ENCODE assay signal across 8 cellular contexts in the genomic region with DNA sequence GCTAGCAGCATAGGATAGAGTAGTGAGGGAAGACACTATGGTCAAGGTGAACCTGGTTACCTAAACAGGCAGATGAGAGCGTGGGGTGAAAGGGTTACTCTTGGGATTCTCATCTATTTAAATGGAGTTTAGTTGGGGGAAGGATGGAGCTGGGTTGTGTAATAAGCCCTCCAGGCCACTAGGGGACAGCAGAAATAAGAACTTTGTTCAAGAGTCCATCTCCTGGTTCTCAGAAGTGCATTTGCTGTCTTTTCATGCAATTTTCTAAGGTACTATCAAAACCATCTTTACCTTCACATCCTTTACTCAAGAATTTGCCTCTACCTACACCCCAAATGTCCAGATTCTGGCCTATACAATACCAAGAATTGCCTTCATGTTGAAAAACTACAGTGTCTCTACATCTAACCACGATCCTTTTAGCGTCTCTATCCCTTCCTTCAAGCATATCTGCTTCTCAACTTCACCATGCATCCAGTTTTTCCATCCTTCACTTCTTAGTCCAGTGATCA. TPM values are rescaled to one million over a fixed set of nuclear protein-coding genes. Genes with fewer than 3 reads are reported as not detected.
DNase-seq lines count a peak whose midpoint lies in the region; ATAC-seq, FAIRE-seq and TF ChIP-seq lines count a peak whose summit lies in the region.

No MANE protein-coding gene starts in this region.

- no peak for TF ChIP-seq EP300 in A549 (IDR thresholded peaks at IDR 0.05)

- intact Hi-C loops in gastrocnemius medialis (cut with DNase I; ENCODE audit: low total_unique reads) = no loop called here

- no peak overlapping the region for H3K4me2 ChIP-seq in A549

- H3K36me3 ChIP-seq in SJCRH30 (no peaks in the 10 kb centered on the region), gastrocnemius medialis (no peaks in the 10 kb centered on the region)

- TF ChIP-seq POLR2A in A549 (IDR thresholded peaks at IDR 0.05; ENCODE audit: low read length) (no peak), erythroblast (IDR thresholded peaks at IDR 0.05; ENCODE audit: low read length) (no peak), gastrocnemius medialis (IDR thresholded peaks at IDR 0.05) (no peak)

- DNase-seq in A549 (ENCODE audit: low read depth in 1 of 2, low spot score in 1 of 2) (peak; percentile 31 to 51), GM13976 (ENCODE audit: low spot score) (no peak), SJCRH30 (peak; percentile 9 to 49), erythroblast (lab: John Stamatoyannopoulos, UW) (peak; percentile 43 to 57), gastrocnemius medialis (no peak), NCI-H187 (lab: John Stamatoyannopoulos, UW) (no peak)
- DNase-seq in effector CD8-positive, alpha-beta T cell (lab: John Stamatoyannopoulos, UW) = no peak

- no peak overlapping the region for H3K4me3 ChIP-seq in A549
- H3K4me3 ChIP-seq in SJCRH30 = peak overlapping the region; percentile 25; the same call in 1 of the 2 replicates
- H3K4me3 ChIP-seq in gastrocnemius medialis = no peak overlapping the region

- POLR2A ChIA-PET in A549 (lab: Yijun Ruan, JAX) = no interaction called here

- H3K27me3 ChIP-seq in SJCRH30 (no peaks in the 10 kb centered on the region), gastrocnemius medialis (no peaks in the 10 kb centered on the region)

- peak in 1 of 2 experiments; percentile 53; a peak in 2 of 6 replicates for ATAC-seq in A549
- no peak for ATAC-seq in HG03039 (IDR thresholded peaks at IDR 0.05; ENCODE audit: unreplicated experiment)
- ATAC-seq in gastrocnemius medialis = no peak

- no peaks in the 10 kb centered on the region for H3K4me1 ChIP-seq in A549
- no peaks in the 10 kb centered on the region for H3K4me1 ChIP-seq in SJCRH30
- no peaks in the 10 kb centered on the region for H3K4me1 ChIP-seq in gastrocnemius medialis

- peak; percentile 13; the same call in 1 of the 3 replicates for TF ChIP-seq CTCF in A549 (IDR thresholded peaks at IDR 0.05)
- peak; percentile 43 for TF ChIP-seq CTCF in GM13976 (IDR thresholded peaks at IDR 0.05; ENCODE audit: borderline replicate concordance, control extremely low read depth, extremely low read depth, insufficient read depth, missing control alignments)
- peak in 1 of 5 experiments; percentile 10 for TF ChIP-seq CTCF in gastrocnemius medialis (IDR thresholded peaks at IDR 0.05 in 4 of 5, conservative IDR thresholded peaks at IDR 0.05 in 1 of 5)

- 33% methylated on average over 3 of the region's 3 CpGs for WGBS in A549 (ENCODE audit: missing lambda C conversion rate)

- H3K27ac ChIP-seq in A549 (no peak overlapping the region), SJCRH30 (no peak overlapping the region), gastrocnemius medialis (no peak overlapping the region)

- CTCF ChIA-PET in A549 (lab: Yijun Ruan, JAX) = interaction anchor here (0.7 to 1.5 kb wide), 6 partner anchors 11 to 1212 kb away, joined by 3 to 4 read pairs (median 3); no protein-coding TSS in a partner anchor

- FAIRE-seq in A549 (lab: Jason Lieb, UNC) = no peak

- H3K9me3 ChIP-seq in A549 (no peaks in the 10 kb centered on the region; the same call in 2 of the 3 replicates), SJCRH30 (replicated peaks) (no peaks in the 10 kb centered on the region), gastrocnemius medialis (no peaks in the 10 kb centered on the region)

- TF ChIP-seq RAD21 in A549 (conservative IDR thresholded peaks at IDR 0.05 in 1 of 2, IDR thresholded peaks at IDR 0.05 in 1 of 2) = no peak

- in situ Hi-C loops in GM13976 (cut with MboI; ENCODE audit: low sequenced_read_pairs, unreplicated experiment) (no loop called here), gastrocnemius medialis (cut with MboI; ENCODE audit: low sequenced_read_pairs in 4 of 4) (loop anchor here in 2 of 4 donors (10.0 kb wide), 1 partner anchor 194 kb away; no protein-coding TSS in a partner anchor)

TF ChIP-seq in A549, 52 proteins besides CTCF, POLR2A, EP300 and RAD21:
- TF ChIP-seq ZNF302 (CRISPR knock-in tag; IDR thresholded peaks at IDR 0.05) (no peak), NPAS2 (CRISPR knock-in tag; IDR thresholded peaks at IDR 0.05; ENCODE audit: borderline replicate concordance) (no peak), HDAC2 (IDR thresholded peaks at IDR 0.05) (no peak), GATA3 (IDR thresholded peaks at IDR 0.05; ENCODE audit: borderline replicate concordance) (no peak), CHD2 (IDR thresholded peaks at IDR 0.05; ENCODE audit: low read length, partially characterized antibody) (no peak), MYC (IDR thresholded peaks at IDR 0.05; ENCODE audit: borderline replicate concordance, low read length) (no peak), PHF8 (IDR thresholded peaks at IDR 0.05; ENCODE audit: borderline replicate concordance, low read depth) (no peak), MAFK (IDR thresholded peaks at IDR 0.05; ENCODE audit: partially characterized antibody) (no peak), TFCP2L1 (CRISPR knock-in tag; IDR thresholded peaks at IDR 0.05) (no peak), TP53 (CRISPR knock-in tag; IDR thresholded peaks at IDR 0.05) (no peak), RNF2 (IDR thresholded peaks at IDR 0.05; ENCODE audit: borderline replicate concordance, low read depth) (no peak), POLR2AphosphoS2 (conservative IDR thresholded peaks at IDR 0.05; ENCODE audit: low read length) (no peak), FOXS1 (CRISPR knock-in tag; IDR thresholded peaks at IDR 0.05) (no peak)
- TF ChIP-seq, protein P1, sequence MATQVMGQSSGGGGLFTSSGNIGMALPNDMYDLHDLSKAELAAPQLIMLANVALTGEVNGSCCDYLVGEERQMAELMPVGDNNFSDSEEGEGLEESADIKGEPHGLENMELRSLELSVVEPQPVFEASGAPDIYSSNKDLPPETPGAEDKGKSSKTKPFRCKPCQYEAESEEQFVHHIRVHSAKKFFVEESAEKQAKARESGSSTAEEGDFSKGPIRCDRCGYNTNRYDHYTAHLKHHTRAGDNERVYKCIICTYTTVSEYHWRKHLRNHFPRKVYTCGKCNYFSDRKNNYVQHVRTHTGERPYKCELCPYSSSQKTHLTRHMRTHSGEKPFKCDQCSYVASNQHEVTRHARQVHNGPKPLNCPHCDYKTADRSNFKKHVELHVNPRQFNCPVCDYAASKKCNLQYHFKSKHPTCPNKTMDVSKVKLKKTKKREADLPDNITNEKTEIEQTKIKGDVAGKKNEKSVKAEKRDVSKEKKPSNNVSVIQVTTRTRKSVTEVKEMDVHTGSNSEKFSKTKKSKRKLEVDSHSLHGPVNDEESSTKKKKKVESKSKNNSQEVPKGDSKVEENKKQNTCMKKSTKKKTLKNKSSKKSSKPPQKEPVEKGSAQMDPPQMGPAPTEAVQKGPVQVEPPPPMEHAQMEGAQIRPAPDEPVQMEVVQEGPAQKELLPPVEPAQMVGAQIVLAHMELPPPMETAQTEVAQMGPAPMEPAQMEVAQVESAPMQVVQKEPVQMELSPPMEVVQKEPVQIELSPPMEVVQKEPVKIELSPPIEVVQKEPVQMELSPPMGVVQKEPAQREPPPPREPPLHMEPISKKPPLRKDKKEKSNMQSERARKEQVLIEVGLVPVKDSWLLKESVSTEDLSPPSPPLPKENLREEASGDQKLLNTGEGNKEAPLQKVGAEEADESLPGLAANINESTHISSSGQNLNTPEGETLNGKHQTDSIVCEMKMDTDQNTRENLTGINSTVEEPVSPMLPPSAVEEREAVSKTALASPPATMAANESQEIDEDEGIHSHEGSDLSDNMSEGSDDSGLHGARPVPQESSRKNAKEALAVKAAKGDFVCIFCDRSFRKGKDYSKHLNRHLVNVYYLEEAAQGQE (IDR thresholded peaks at IDR 0.05) = no peak
- TF ChIP-seq, protein P2, sequence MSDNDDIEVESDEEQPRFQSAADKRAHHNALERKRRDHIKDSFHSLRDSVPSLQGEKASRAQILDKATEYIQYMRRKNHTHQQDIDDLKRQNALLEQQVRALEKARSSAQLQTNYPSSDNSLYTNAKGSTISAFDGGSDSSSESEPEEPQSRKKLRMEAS (IDR thresholded peaks at IDR 0.05) = no peak
- TF ChIP-seq, protein P3, sequence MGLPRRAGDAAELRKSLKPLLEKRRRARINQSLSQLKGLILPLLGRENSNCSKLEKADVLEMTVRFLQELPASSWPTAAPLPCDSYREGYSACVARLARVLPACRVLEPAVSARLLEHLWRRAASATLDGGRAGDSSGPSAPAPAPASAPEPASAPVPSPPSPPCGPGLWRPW (IDR thresholded peaks at IDR 0.05) = no peak
- TF ChIP-seq, protein P4, sequence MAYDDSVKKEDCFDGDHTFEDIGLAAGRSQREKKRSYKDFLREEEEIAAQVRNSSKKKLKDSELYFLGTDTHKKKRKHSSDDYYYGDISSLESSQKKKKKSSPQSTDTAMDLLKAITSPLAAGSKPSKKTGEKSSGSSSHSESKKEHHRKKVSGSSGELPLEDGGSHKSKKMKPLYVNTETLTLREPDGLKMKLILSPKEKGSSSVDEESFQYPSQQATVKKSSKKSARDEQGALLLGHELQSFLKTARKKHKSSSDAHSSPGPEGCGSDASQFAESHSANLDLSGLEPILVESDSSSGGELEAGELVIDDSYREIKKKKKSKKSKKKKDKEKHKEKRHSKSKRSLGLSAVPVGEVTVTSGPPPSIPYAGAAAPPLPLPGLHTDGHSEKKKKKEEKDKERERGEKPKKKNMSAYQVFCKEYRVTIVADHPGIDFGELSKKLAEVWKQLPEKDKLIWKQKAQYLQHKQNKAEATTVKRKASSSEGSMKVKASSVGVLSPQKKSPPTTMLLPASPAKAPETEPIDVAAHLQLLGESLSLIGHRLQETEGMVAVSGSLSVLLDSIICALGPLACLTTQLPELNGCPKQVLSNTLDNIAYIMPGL (CRISPR knock-in tag; IDR thresholded peaks at IDR 0.05; ENCODE audit: borderline replicate concordance) = no peak

RNA-seq across cellular contexts. Expression of a gene that starts 28.0 kb away (rescaled TPM):
- polyA plus RNA-seq in A549 (2011; rRNA removed) (not detected in 2 replicates), A549 (2017; fragmentation: RNase III; extraction: RNeasy Plus Mini Kit Qiagen cat#74134 plus additional on column Dnase treatment) (not detected in 3 replicates)
- polyA plus RNA-seq in A549 (2012; cell fraction: cytosol; rRNA removed) = not detected in 2 replicates
- polyA plus RNA-seq in A549 (2012; cell fraction: nucleus; rRNA removed) = not detected in 2 replicates
- polyA minus RNA-seq in A549 (2011; rRNA and poly(A)+ RNA removed) = not detected in 2 replicates
- total RNA-seq in SJCRH30 (2014; rRNA removed; shearing (Covaris generic)) = not detected in 2 replicates
- not detected for total RNA-seq in gastrocnemius medialis

RNA-seq across cellular contexts. Expression of a gene that starts 39.5 kb away (rescaled TPM):
- polyA plus RNA-seq in A549 (2011; rRNA removed) = not detected in 2 replicates
- not detected in 2 replicates for polyA plus RNA-seq in A549 (2012; cell fraction: cytosol; rRNA removed)
- polyA plus RNA-seq in A549 (2012; cell fraction: nucleus; rRNA removed) = not detected in 2 replicates
- polyA plus RNA-seq in A549 (2017; fragmentation: RNase III; extraction: RNeasy Plus Mini Kit Qiagen cat#74134 plus additional on column Dnase treatment) = not detected in 3 replicates
- polyA minus RNA-seq in A549 (2011; rRNA and poly(A)+ RNA removed) = not detected in 2 replicates
- not detected in 2 replicates for total RNA-seq in SJCRH30 (2014; rRNA removed; shearing (Covaris generic))
- total RNA-seq in gastrocnemius medialis = 1 to 10 TPM in 2 of 4 donors, under 1 TPM in 2; 0.10 to 1.1 (median 0.87) TPM

Comparison
In these comparisons a context has a peak if more than half of its experiments do, and no peak if none do; other contexts are left out.
1. DNase-seq: peak in A549 (2 of 2), SJCRH30 (2 of 2) and erythroblast (2 of 2); none in GM13976 (single experiment), effector CD8-positive, alpha-beta T cell (single experiment), gastrocnemius medialis (0 of 2) and NCI-H187 (0 of 2).